Comparison of ENCODE assay signal across 1 cellular context in genomic region chr19:34673590-34673989, GRCh38.
TF ChIP-seq lines count a peak whose summit lies in the region.

No MANE protein-coding gene starts in this region.

TF ChIP-seq in HepG2, 621 proteins besides CTCF, POLR2A, EP300 and RAD21 (continued from another document and continues in another):
- no peak for TF ChIP-seq NFAT5 (CRISPR knock-in tag; IDR thresholded peaks at IDR 0.05)
- no peak for TF ChIP-seq RBM39 (IDR thresholded peaks at IDR 0.05; ENCODE audit: low read depth, low read length, poor library complexity, severe bottlenecking)
- no peak for TF ChIP-seq HNRNPK (IDR thresholded peaks at IDR 0.05; ENCODE audit: low read depth, low read length, poor library complexity, severe bottlenecking)
- TF ChIP-seq MXI1 (IDR thresholded peaks at IDR 0.05; ENCODE audit: borderline replicate concordance, low read depth, low read length): no peak
- no peak; the same call in 1 of the 2 replicates for TF ChIP-seq ZNF816 (CRISPR knock-in tag; IDR thresholded peaks at IDR 0.05; ENCODE audit: borderline replicate concordance)
- peak; percentile 94 for TF ChIP-seq TEAD3 (CRISPR knock-in tag; optimal IDR thresholded peaks at IDR 0.05; ENCODE audit: borderline replicate concordance)
- TF ChIP-seq MAZ (IDR thresholded peaks at IDR 0.05; ENCODE audit: borderline replicate concordance, low read depth, low read length): no peak
- TF ChIP-seq MAZ (CRISPR knock-in tag; IDR thresholded peaks at IDR 0.05; ENCODE audit: low read depth): no peak
- TF ChIP-seq ZNF713 (CRISPR knock-in tag; IDR thresholded peaks at IDR 0.05): no peak
- TF ChIP-seq MAFG (CRISPR knock-in tag; IDR thresholded peaks at IDR 0.05): no peak
- TF ChIP-seq NFRKB (IDR thresholded peaks at IDR 0.05): no peak
- TF ChIP-seq THRA (CRISPR knock-in tag; IDR thresholded peaks at IDR 0.05; ENCODE audit: borderline replicate concordance): no peak
- no peak for TF ChIP-seq KMT2A (CRISPR knock-in tag; IDR thresholded peaks at IDR 0.05)
- TF ChIP-seq ZNF710 (CRISPR knock-in tag; IDR thresholded peaks at IDR 0.05; ENCODE audit: borderline replicate concordance): no peak
- TF ChIP-seq GZF1 (CRISPR knock-in tag; IDR thresholded peaks at IDR 0.05): no peak
- TF ChIP-seq MEF2D (CRISPR knock-in tag; IDR thresholded peaks at IDR 0.05): no peak
- TF ChIP-seq ZSCAN5A (CRISPR knock-in tag; IDR thresholded peaks at IDR 0.05; ENCODE audit: borderline replicate concordance): no peak
- no peak for TF ChIP-seq ATM (IDR thresholded peaks at IDR 0.05; ENCODE audit: borderline replicate concordance)
- 0 out of 2 replicates have a peak, but pooled peaks have one; percentile 14 for TF ChIP-seq FOSL2 (CRISPR knock-in tag; IDR thresholded peaks at IDR 0.05)
- no peak for TF ChIP-seq USF2 (IDR thresholded peaks at IDR 0.05; ENCODE audit: low read depth, low read length)
- TF ChIP-seq USF2 (CRISPR knock-in tag; IDR thresholded peaks at IDR 0.05; ENCODE audit: borderline replicate concordance): no peak
- no peak for TF ChIP-seq SRY (CRISPR knock-in tag; IDR thresholded peaks at IDR 0.05)
- no peak for TF ChIP-seq ZNF17 (CRISPR knock-in tag; IDR thresholded peaks at IDR 0.05)
- no peak for TF ChIP-seq NPAS2 (CRISPR knock-in tag; IDR thresholded peaks at IDR 0.05; ENCODE audit: borderline replicate concordance)
- TF ChIP-seq ZNF512B (CRISPR knock-in tag; IDR thresholded peaks at IDR 0.05; ENCODE audit: borderline replicate concordance): no peak
- TF ChIP-seq ZFY (CRISPR knock-in tag; IDR thresholded peaks at IDR 0.05): no peak
- no peak for TF ChIP-seq KLF13 (CRISPR knock-in tag; IDR thresholded peaks at IDR 0.05)
- peak; percentile 73 for TF ChIP-seq ZNF331 (CRISPR knock-in tag; IDR thresholded peaks at IDR 0.05)
- peak; percentile 91 for TF ChIP-seq KAT8 (CRISPR knock-in tag; IDR thresholded peaks at IDR 0.05)
- TF ChIP-seq KMT2B (CRISPR knock-in tag; IDR thresholded peaks at IDR 0.05): no peak
- no peak for TF ChIP-seq SIN3B (IDR thresholded peaks at IDR 0.05; ENCODE audit: low read length)
- no peak; the same call in 1 of the 2 replicates for TF ChIP-seq ZNF362 (CRISPR knock-in tag; IDR thresholded peaks at IDR 0.05; ENCODE audit: borderline replicate concordance)
- no peak for TF ChIP-seq DNMT1 (CRISPR knock-in tag; IDR thresholded peaks at IDR 0.05)
- peak; percentile 96 for TF ChIP-seq HNF4A (CRISPR knock-in tag; IDR thresholded peaks at IDR 0.05)
- TF ChIP-seq ZNF724P (CRISPR knock-in tag; IDR thresholded peaks at IDR 0.05; ENCODE audit: borderline replicate concordance): no peak
- TF ChIP-seq E2F5 (CRISPR knock-in tag; conservative IDR thresholded peaks at IDR 0.05): no peak
- TF ChIP-seq HMG20B (CRISPR knock-in tag; conservative IDR thresholded peaks at IDR 0.05): no peak
- TF ChIP-seq ZC3H4 (CRISPR knock-in tag; IDR thresholded peaks at IDR 0.05; ENCODE audit: borderline replicate concordance): no peak
- TF ChIP-seq CEBPZ (IDR thresholded peaks at IDR 0.05; ENCODE audit: low read length): no peak
- TF ChIP-seq REPIN1 (CRISPR knock-in tag; IDR thresholded peaks at IDR 0.05; ENCODE audit: borderline replicate concordance, low read depth): no peak
- no peak for TF ChIP-seq ZNF484 (CRISPR knock-in tag; IDR thresholded peaks at IDR 0.05; ENCODE audit: borderline replicate concordance, low read depth)
- TF ChIP-seq RFXAP (CRISPR knock-in tag; IDR thresholded peaks at IDR 0.05; ENCODE audit: borderline replicate concordance): no peak
- TF ChIP-seq PAX8 (CRISPR knock-in tag; IDR thresholded peaks at IDR 0.05; ENCODE audit: borderline replicate concordance): no peak
- no peak for TF ChIP-seq SMAD9 (CRISPR knock-in tag; IDR thresholded peaks at IDR 0.05)
- TF ChIP-seq BHLHE40 (IDR thresholded peaks at IDR 0.05; ENCODE audit: low read length): no peak
